10 cellular contexts compared by ENCODE assay signal in genomic region chr10:15898046-15898445, GRCh38.
DNase-seq lines count a peak whose midpoint lies in the region; ATAC-seq, FAIRE-seq and TF ChIP-seq lines count a peak whose summit lies in the region.
"Had no signal": no experiment of that assay in that cellular context is flagged by ENCODE, and none has a peak within 500 bp of the region (broad histone marks: within the 10 kb centered on the region; RNA-seq: fewer than 3 reads in every experiment).

No MANE protein-coding gene starts in this region.

- TF ChIP-seq CTCF in AG10803 (conservative IDR thresholded peaks at IDR 0.05; ENCODE audit: low read length): peak; percentile 50
- TF ChIP-seq CTCF in D721Med (IDR thresholded peaks at IDR 0.05; ENCODE audit: insufficient read depth, missing control alignments): no peak

- FAIRE-seq in RCC 7860 (lab: Jason Lieb, UNC): peak; percentile 5
- no peak for FAIRE-seq in D721Med (lab: Jason Lieb, UNC)

- DNase-seq in AG10803 (ENCODE audit: low read depth) (peak; percentile 9), RCC 7860 (ENCODE audit: low spot score) (peak; percentile 9), glomerular visceral epithelial cell (ENCODE audit: extremely low spot score) (peak; percentile 7), hippocampal formation (lab: John Stamatoyannopoulos, UW) (no peak), cortex of kidney (lab: John Stamatoyannopoulos, UW) (no peak), D721Med (ENCODE audit: insufficient read length, low spot score) (no peak)
- DNase-seq in stimulated activated CD4-positive, alpha-beta T cell treated with anti-CD3 and anti-CD28 coated beads, Interleukin-4, amount 100 ng/mL, for 24 hours: no peak
- DNase-seq: activated naive CD4-positive, alpha-beta T cell treated with anti-CD3 and anti-CD28 coated beads, Interleukin-2, amount 50 U/mL, for 16 hours had no signal

- no peak overlapping the region for H3K4me3 ChIP-seq in AG10803 (ENCODE audit: low read length)
- H3K4me3 ChIP-seq: SJCRH30 had no signal

- ATAC-seq in GM19351 (IDR thresholded peaks at IDR 0.05; ENCODE audit: unreplicated experiment): peak; percentile 55

Comparison
In these comparisons a context has a peak if more than half of its experiments do, and no peak if none do; other contexts are left out.
1. DNase-seq: peak in AG10803 (single experiment), RCC 7860 (single experiment) and glomerular visceral epithelial cell (single experiment); none in hippocampal formation (0 of 2), cortex of kidney (single experiment), stimulated activated CD4-positive, alpha-beta T cell treated with anti-CD3 and anti-CD28 coated beads, Interleukin-4, amount 100 ng/mL, for 24 hours (single experiment) and D721Med (single experiment).